In genomic region chr3:15553749-15554148, GRCh38 we compare ENCODE assay signal across 1 cellular context.
TF ChIP-seq lines count a peak whose summit lies in the region.

No MANE protein-coding gene starts in this region.

TF ChIP-seq in HepG2, 621 proteins besides CTCF, POLR2A, EP300 and RAD21 (continued from another document and continues in another):
- TF ChIP-seq CENPT (CRISPR knock-in tag; IDR thresholded peaks at IDR 0.05; ENCODE audit: low read depth) (no peak), NBN (conservative IDR thresholded peaks at IDR 0.05) (no peak), ZNF746 (CRISPR knock-in tag; IDR thresholded peaks at IDR 0.05) (no peak), GATAD2A (CRISPR knock-in tag; IDR thresholded peaks at IDR 0.05) (peak; percentile 51), HOMEZ (CRISPR knock-in tag; IDR thresholded peaks at IDR 0.05; ENCODE audit: low read depth) (peak; percentile 56; the same call in 1 of the 2 replicates), ZNF430 (CRISPR knock-in tag; IDR thresholded peaks at IDR 0.05) (no peak), NPAS2 (CRISPR knock-in tag; IDR thresholded peaks at IDR 0.05; ENCODE audit: borderline replicate concordance) (no peak), ZFAT (CRISPR knock-in tag; conservative IDR thresholded peaks at IDR 0.05) (no peak), SALL1 (CRISPR knock-in tag; IDR thresholded peaks at IDR 0.05) (peak; percentile 43; the same call in 1 of the 2 replicates), U2AF2 (IDR thresholded peaks at IDR 0.05; ENCODE audit: low read depth, low read length) (no peak), POLR2G (IDR thresholded peaks at IDR 0.05; ENCODE audit: low read depth, low read length) (no peak), ATF7-NPFF (CRISPR knock-in tag; IDR thresholded peaks at IDR 0.05; ENCODE audit: low read depth) (no peak), KLF11 (CRISPR knock-in tag; IDR thresholded peaks at IDR 0.05) (no peak), ZNF121 (CRISPR knock-in tag; IDR thresholded peaks at IDR 0.05) (no peak), ZNF543 (CRISPR knock-in tag; IDR thresholded peaks at IDR 0.05) (no peak), MTA3 (CRISPR knock-in tag; IDR thresholded peaks at IDR 0.05) (no peak), CENPX (CRISPR knock-in tag; IDR thresholded peaks at IDR 0.05) (no peak), ZNF512 (CRISPR knock-in tag; IDR thresholded peaks at IDR 0.05) (no peak), CREBL2 (CRISPR knock-in tag; IDR thresholded peaks at IDR 0.05; ENCODE audit: borderline replicate concordance) (no peak), ATF4 (CRISPR knock-in tag; IDR thresholded peaks at IDR 0.05) (no peak), ZNF879 (CRISPR knock-in tag; IDR thresholded peaks at IDR 0.05) (no peak), KLF13 (CRISPR knock-in tag; IDR thresholded peaks at IDR 0.05) (no peak), HIVEP1 (CRISPR knock-in tag; IDR thresholded peaks at IDR 0.05) (no peak), ZNF431 (CRISPR knock-in tag; IDR thresholded peaks at IDR 0.05; ENCODE audit: borderline replicate concordance, low read depth) (no peak), CSRNP2 (CRISPR knock-in tag; conservative IDR thresholded peaks at IDR 0.05; ENCODE audit: low read depth) (no peak), ZNF280B (CRISPR knock-in tag; IDR thresholded peaks at IDR 0.05; ENCODE audit: borderline replicate concordance) (no peak), ZNF878 (CRISPR knock-in tag; IDR thresholded peaks at IDR 0.05) (no peak), ARNT2 (CRISPR knock-in tag; IDR thresholded peaks at IDR 0.05; ENCODE audit: low read depth) (no peak), NR2F1 (CRISPR knock-in tag; IDR thresholded peaks at IDR 0.05) (0 out of 4 replicates have a peak, but pooled peaks of 1 of the 2 experiments have one; percentile 23), ZBTB46 (CRISPR knock-in tag; IDR thresholded peaks at IDR 0.05; ENCODE audit: borderline replicate concordance) (no peak), HMGA1 (CRISPR knock-in tag; conservative IDR thresholded peaks at IDR 0.05) (no peak), HNF1B (CRISPR knock-in tag; IDR thresholded peaks at IDR 0.05) (0 out of 2 replicates have a peak, but pooled peaks have one; percentile 30), ZKSCAN5 (CRISPR knock-in tag; IDR thresholded peaks at IDR 0.05) (no peak), ZNF83 (CRISPR knock-in tag; IDR thresholded peaks at IDR 0.05; ENCODE audit: borderline replicate concordance) (no peak), SOX13 (IDR thresholded peaks at IDR 0.05) (no peak), SOX13 (CRISPR knock-in tag; conservative IDR thresholded peaks at IDR 0.05 in 1 of 2, IDR thresholded peaks at IDR 0.05 in 1 of 2) (peak in 1 of 2 experiments; percentile 43; a peak in 1 of 4 replicates), EED (CRISPR knock-in tag; IDR thresholded peaks at IDR 0.05) (no peak), NFYC (CRISPR knock-in tag; IDR thresholded peaks at IDR 0.05) (peak; percentile 35; the same call in 1 of the 2 replicates), CREB1 (IDR thresholded peaks at IDR 0.05) (no peak), CREB1 (CRISPR knock-in tag; IDR thresholded peaks at IDR 0.05) (0 out of 2 replicates have a peak, but pooled peaks have one; percentile 19), KDM2A (CRISPR knock-in tag; IDR thresholded peaks at IDR 0.05; ENCODE audit: borderline replicate concordance, low read depth) (no peak), LRRFIP1 (CRISPR knock-in tag; conservative IDR thresholded peaks at IDR 0.05) (no peak), MAFG (CRISPR knock-in tag; IDR thresholded peaks at IDR 0.05) (no peak), ZNF670 (CRISPR knock-in tag; IDR thresholded peaks at IDR 0.05; ENCODE audit: borderline replicate concordance) (no peak), ZNF720 (CRISPR knock-in tag; IDR thresholded peaks at IDR 0.05) (no peak)
- TF ChIP-seq, protein P1, sequence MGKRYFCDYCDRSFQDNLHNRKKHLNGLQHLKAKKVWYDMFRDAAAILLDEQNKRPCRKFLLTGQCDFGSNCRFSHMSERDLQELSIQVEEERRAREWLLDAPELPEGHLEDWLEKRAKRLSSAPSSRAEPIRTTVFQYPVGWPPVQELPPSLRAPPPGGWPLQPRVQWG (CRISPR knock-in tag; IDR thresholded peaks at IDR 0.05; ENCODE audit: borderline replicate concordance, low read depth), result no peak
- TF ChIP-seq, protein P2, sequence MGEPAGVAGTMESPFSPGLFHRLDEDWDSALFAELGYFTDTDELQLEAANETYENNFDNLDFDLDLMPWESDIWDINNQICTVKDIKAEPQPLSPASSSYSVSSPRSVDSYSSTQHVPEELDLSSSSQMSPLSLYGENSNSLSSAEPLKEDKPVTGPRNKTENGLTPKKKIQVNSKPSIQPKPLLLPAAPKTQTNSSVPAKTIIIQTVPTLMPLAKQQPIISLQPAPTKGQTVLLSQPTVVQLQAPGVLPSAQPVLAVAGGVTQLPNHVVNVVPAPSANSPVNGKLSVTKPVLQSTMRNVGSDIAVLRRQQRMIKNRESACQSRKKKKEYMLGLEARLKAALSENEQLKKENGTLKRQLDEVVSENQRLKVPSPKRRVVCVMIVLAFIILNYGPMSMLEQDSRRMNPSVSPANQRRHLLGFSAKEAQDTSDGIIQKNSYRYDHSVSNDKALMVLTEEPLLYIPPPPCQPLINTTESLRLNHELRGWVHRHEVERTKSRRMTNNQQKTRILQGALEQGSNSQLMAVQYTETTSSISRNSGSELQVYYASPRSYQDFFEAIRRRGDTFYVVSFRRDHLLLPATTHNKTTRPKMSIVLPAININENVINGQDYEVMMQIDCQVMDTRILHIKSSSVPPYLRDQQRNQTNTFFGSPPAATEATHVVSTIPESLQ (CRISPR knock-in tag; conservative IDR thresholded peaks at IDR 0.05), result no peak
- TF ChIP-seq, protein P3, sequence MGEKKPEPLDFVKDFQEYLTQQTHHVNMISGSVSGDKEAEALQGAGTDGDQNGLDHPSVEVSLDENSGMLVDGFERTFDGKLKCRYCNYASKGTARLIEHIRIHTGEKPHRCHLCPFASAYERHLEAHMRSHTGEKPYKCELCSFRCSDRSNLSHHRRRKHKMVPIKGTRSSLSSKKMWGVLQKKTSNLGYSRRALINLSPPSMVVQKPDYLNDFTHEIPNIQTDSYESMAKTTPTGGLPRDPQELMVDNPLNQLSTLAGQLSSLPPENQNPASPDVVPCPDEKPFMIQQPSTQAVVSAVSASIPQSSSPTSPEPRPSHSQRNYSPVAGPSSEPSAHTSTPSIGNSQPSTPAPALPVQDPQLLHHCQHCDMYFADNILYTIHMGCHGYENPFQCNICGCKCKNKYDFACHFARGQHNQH (CRISPR knock-in tag; IDR thresholded peaks at IDR 0.05), result 0 out of 2 replicates have a peak, but pooled peaks have one; percentile 31
